ENCODE assay signal across 10 cellular contexts in the genomic region with DNA sequence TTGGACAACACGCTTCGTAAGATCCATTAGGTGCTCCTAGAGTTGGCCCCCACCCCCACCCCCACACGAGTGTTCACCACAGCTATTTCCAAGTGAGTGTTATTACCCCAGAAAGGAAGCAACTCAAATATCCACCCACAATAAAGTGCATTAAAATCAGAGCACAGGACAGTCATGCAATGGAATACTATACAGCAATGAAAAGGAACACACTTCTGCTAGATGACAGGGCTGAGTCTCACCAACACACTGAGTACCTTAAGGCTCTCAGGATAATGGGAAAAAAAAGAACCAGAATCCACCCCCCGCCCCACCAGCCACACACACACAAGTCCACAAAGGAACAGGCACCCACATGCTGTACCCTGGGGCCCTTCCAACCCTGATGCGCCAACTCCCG. TPM values are rescaled to one million over a fixed set of nuclear protein-coding genes. Genes with fewer than 3 reads are reported as not detected.
"Had no signal": no experiment of that assay in that cellular context is flagged by ENCODE, and none has a peak within 500 bp of the region (broad histone marks: within the 10 kb centered on the region; RNA-seq: fewer than 3 reads in every experiment).

No MANE protein-coding gene starts in this region.

- H3K9me3 Mint-ChIP-seq: H9, HFFc6 had no signal

- H3K4me3 ChIP-seq: GM23248 had no signal

- DNase-seq: GM23248, GOT3, H9, HCEC 1CT, HFFc6, IMR-90, KBM-7 had no signal

- H3K27ac Mint-ChIP-seq: H9, HFFc6 had no signal

- H3K4me2 ChIP-seq: KMS-11 had no signal

- H2AFZ ChIP-seq: GM23248 had no signal

- FAIRE-seq: H54, HTR-8/SVneo had no signal

- H3K9ac ChIP-seq: GM23248, KMS-11 had no signal

- H3K27ac ChIP-seq: GM23248, KMS-11 had no signal

- H3K4me3 Mint-ChIP-seq: H9, HFFc6 had no signal

RNA-seq across cellular contexts. Expression of a gene that starts 48.1 kb away (rescaled TPM):
- total RNA-seq: GM23248, HFFc6, IMR-90 had no signal
- polyA plus RNA-seq: GM23248, IMR-90 had no signal
